ENCODE assay signal across 19 cellular contexts in the genomic region with DNA sequence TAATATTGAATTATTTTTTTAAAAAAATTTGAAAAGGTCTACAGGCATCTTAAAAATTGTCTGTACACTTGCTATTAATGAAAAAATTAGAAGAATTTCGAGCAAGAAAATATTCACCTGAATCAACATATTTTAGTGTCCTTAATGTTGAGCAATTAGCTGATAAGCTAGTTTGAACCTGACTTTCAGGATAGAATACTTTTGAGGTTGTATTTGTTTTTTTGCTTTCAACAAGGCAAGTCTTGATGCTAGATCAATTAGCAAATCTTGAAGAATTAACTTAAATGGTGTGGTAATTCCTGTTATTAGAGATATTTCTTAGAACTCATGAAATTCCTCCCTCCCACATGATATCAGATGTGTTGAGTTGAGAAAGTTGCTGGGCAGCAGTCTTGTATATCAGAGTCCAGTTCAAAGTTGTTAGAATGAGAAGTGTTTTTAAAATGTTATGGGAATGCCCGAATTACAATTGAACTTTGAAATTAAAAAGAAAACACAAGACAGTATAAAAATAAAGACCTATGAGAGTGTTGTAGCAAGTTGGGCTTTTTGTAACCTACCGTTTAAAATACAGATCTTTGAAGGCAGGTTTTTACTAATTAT.
DNase-seq lines count a peak whose midpoint lies in the region; FAIRE-seq and TF ChIP-seq lines count a peak whose summit lies in the region.
"Had no signal": no experiment of that assay in that cellular context is flagged by ENCODE, and none has a peak within 500 bp of the region (broad histone marks: within the 10 kb centered on the region; RNA-seq: fewer than 3 reads in every experiment).

No MANE protein-coding gene starts in this region.

- H3K9me3 ChIP-seq in parathyroid adenoma (ENCODE audit: control insufficient read depth, low read length) = no peaks in the 10 kb centered on the region
- H3K9me3 ChIP-seq: body of pancreas, uterus had no signal

- no peak overlapping the region for H2AFZ ChIP-seq in parathyroid adenoma
- H2AFZ ChIP-seq: GM23338 had no signal

- TF ChIP-seq CTCF in 22Rv1 (IDR thresholded peaks at IDR 0.05) (no peak), LNCaP clone FGC (IDR thresholded peaks at IDR 0.05; ENCODE audit: control insufficient read depth, extremely low read depth, insufficient read depth) (no peak), parathyroid adenoma (IDR thresholded peaks at IDR 0.05) (no peak)

- H3K36me3 ChIP-seq in parathyroid adenoma (ENCODE audit: control insufficient read depth, insufficient read depth, low read length) = no peaks in the 10 kb centered on the region
- H3K36me3 ChIP-seq: uterus had no signal

- FAIRE-seq in islet of Langerhans (lab: Jason Lieb, UNC) = peak; percentile 13
- FAIRE-seq: endothelial cell of umbilical vein had no signal

- peaks cover 19% of the 10 kb centered on the region for H3K4me1 ChIP-seq in parathyroid adenoma

- DNase-seq in LNCaP clone FGC (ENCODE audit: low read depth) (no peak), A172 (ENCODE audit: low spot score) (no peak), T-helper 9 cell (no peak), SIG-M5 treated with dmso at 0.1 percent for 504 hours (lab: John Stamatoyannopoulos, UW; ENCODE audit: unreplicated experiment) (no peak)
- no peak for DNase-seq in central memory CD4-positive, alpha-beta T cell
- DNase-seq: activated CD4-positive, alpha-beta T cell treated with anti-CD3 and anti-CD28 coated beads, Interleukin-2, amount 10 ng/mL, durations not matched to agents 24 days and 14 days; activated naive CD8-positive, alpha-beta T cell treated with anti-CD3 and anti-CD28 coated beads, Interleukin-2, amount 10 ng/mL, durations not matched to agents 7 days and 5 days; CD4-positive, alpha-beta T cell; GDM1; hippocampal formation; NCI-H2171; stimulated activated CD8-positive, alpha-beta memory T cell treated with anti-CD3 and anti-CD28 coated beads, Interleukin-4, amount 100 ng/mL, for 48 hours had no signal

- H3K27me3 ChIP-seq in parathyroid adenoma (ENCODE audit: control insufficient read depth, insufficient read depth, low read length) = no peaks in the 10 kb centered on the region
- H3K27me3 ChIP-seq: body of pancreas, uterus had no signal

- H3K4me2 ChIP-seq in parathyroid adenoma (ENCODE audit: low read length) = peak overlapping the region; percentile 63
- H3K4me2 ChIP-seq: GM23338 had no signal

- H3K9ac ChIP-seq in parathyroid adenoma = no peak overlapping the region

- H3K79me2 ChIP-seq in parathyroid adenoma = peaks cover 7% of the 10 kb centered on the region

- H3K4me3 ChIP-seq in LNCaP clone FGC (ENCODE audit: low read depth, low read length) (peak overlapping the region; percentile 3; the same call in 1 of the 2 replicates), parathyroid adenoma (ENCODE audit: low read depth, low read length) (peak overlapping the region; percentile 43)
- H3K4me3 ChIP-seq: body of pancreas, GM23338, uterus had no signal

- peak overlapping the region; percentile 37; the same call in 1 of the 2 replicates for H3K27ac ChIP-seq in 22Rv1
- peak overlapping the region; percentile 88 for H3K27ac ChIP-seq in parathyroid adenoma
- H3K27ac ChIP-seq: body of pancreas had no signal
